In the genomic region with DNA sequence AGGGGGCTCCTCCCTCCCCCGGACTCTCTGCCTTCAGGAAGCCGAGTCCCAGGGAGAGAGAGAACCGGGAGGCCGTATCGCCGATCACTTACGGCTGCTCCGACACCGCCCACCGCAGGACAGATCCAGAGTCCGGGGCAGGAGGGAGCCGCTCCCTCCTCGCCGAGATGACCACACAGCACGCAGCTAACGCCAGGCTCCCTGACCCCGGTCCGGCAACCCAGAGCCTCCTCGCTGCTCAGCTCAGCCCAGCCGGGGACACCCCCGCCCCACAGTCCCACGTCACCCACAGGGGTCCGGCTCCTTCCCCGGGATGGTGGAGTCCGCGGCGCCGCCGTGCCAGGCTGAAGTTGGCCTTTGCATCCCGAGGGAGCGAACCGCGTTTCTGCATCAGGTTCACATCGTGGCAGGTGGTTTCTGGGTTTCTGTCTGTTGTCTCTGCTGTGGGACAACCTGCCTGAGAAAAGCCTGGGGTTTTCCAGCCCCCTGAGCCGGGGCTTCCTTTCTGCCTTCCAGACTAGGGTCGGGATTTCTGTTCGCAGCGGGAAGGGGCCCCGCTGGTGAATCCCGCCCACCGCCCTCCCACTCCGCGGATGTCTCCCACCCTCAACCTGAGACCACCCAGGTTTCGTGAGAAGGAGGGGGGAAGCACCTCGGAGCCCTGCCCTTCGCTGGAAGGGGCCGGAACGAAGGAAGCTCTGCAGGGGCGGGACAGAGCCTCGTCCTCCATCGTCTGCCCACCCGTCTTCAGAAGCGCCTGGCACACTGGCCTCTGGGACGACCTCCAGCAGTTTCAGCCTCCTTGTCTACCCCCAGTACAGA, we compare ENCODE assay signal across 17 cellular contexts.
DNase-seq lines count a peak whose midpoint lies in the region; ATAC-seq and TF ChIP-seq lines count a peak whose summit lies in the region.
"Had no signal": no experiment of that assay in that cellular context is flagged by ENCODE, and none has a peak within 500 bp of the region (broad histone marks: within the 10 kb centered on the region; RNA-seq: fewer than 3 reads in every experiment).

No MANE protein-coding gene starts in this region.

- no peak overlapping the region for H3K27ac ChIP-seq in A673 (ENCODE audit: low read depth, low read length, poor library complexity, severe bottlenecking)
- H3K27ac ChIP-seq in coronary artery = no peak overlapping the region
- H3K27ac ChIP-seq in neural progenitor cell = no peak overlapping the region
- H3K27ac ChIP-seq: cardiac muscle cell, heart left ventricle, pancreas, RWPE1 had no signal

- CTCF ChIA-PET in A673 (lab: Charles Lee) = no interaction called here

- no peak overlapping the region for H3K9ac ChIP-seq in neural progenitor cell

- no peak overlapping the region for H2AFZ ChIP-seq in neural progenitor cell (replicated peaks)

- H3F3A ChIP-seq in neural progenitor cell (ENCODE audit: low read depth) = no peaks in the 10 kb centered on the region

- H3K36me3 Mint-ChIP-seq in neural progenitor cell = no peaks in the 10 kb centered on the region

- H3K4me3 Mint-ChIP-seq in neural progenitor cell = peak overlapping the region; percentile 70
- H3K4me3 Mint-ChIP-seq: T-helper 2 cell treated with Interferon-gamma antibody and Interleukin-4, amounts not matched to agents 5 μg/mL and 100 μg/mL, for 36 hours had no signal

- no peak for DNase-seq in A673 (ENCODE audit: low spot score)
- peak; percentile 63 for DNase-seq in GM10266 (ENCODE audit: extremely low spot score)
- no peak for DNase-seq in coronary artery (ENCODE audit: low spot score)
- peak; percentile 56 for DNase-seq in neural progenitor cell (ENCODE audit: low spot score)
- no peak for DNase-seq in RKO (ENCODE audit: low spot score)
- DNase-seq in stimulated activated CD4-positive, alpha-beta T cell treated with anti-CD3 and anti-CD28 coated beads, Interleukin-2, amount 100 ng/mL, for 48 hours = no peak
- no peak for DNase-seq in medulla oblongata (ENCODE audit: extremely low spot score)
- DNase-seq: activated CD4-positive, alpha-beta T cell treated with anti-CD3 and anti-CD28 coated beads, Interleukin-2, amount 50 U/mL, for 48 hours; activated effector memory CD4-positive, alpha-beta T cell treated with Interleukin-2 at 50 U/mL for 16 hours; left ventricle myocardium superior; NCI-H510A treated with DMSO at 0.1 percent for 48 hours had no signal

- no peaks in the 10 kb centered on the region for H3K9me3 ChIP-seq in A673 (ENCODE audit: low read depth, low read length, poor library complexity, severe bottlenecking)
- no peaks in the 10 kb centered on the region for H3K9me3 ChIP-seq in neural progenitor cell (ENCODE audit: low read depth)
- H3K9me3 ChIP-seq: pancreas had no signal

- POLR2A ChIA-PET in A673 (lab: Charles Lee; ENCODE audit: low non-redundant PET) = no interaction called here

- peaks cover 10% of the 10 kb centered on the region for H3K4me1 ChIP-seq in A673 (ENCODE audit: insufficient read depth, low read length, poor library complexity, severe bottlenecking)
- H3K4me1 ChIP-seq in neural progenitor cell = peaks cover 8% of the 10 kb centered on the region
- H3K4me1 ChIP-seq: pancreas had no signal

- peaks cover 3% of the 10 kb centered on the region for H3K9me3 Mint-ChIP-seq in neural progenitor cell
- H3K9me3 Mint-ChIP-seq: T-helper 2 cell treated with Interferon-gamma antibody and Interleukin-4, amounts not matched to agents 5 μg/mL and 100 μg/mL, for 36 hours had no signal

- H3K27me3 Mint-ChIP-seq in neural progenitor cell (ENCODE audit: insufficient read depth, low read depth) = peaks cover 62% of the 10 kb centered on the region

- H3K4me3 ChIP-seq in A673 (ENCODE audit: low read depth, low read length, poor library complexity, severe bottlenecking) (peak overlapping the region; percentile 25), coronary artery (peak overlapping the region; percentile 64), neural progenitor cell (peak overlapping the region; percentile 31)
- H3K4me3 ChIP-seq: cardiac muscle cell, pancreas had no signal

- intact Hi-C loops in A673 (cut with micrococcal nuclease; ENCODE audit: unreplicated experiment) = no loop called here

- H3K4me1 Mint-ChIP-seq in neural progenitor cell = peaks cover 16% of the 10 kb centered on the region

- TF ChIP-seq CTCF in A673 (conservative IDR thresholded peaks at IDR 0.05; ENCODE audit: low read depth, low read length) (no peak), GM10266 (IDR thresholded peaks at IDR 0.05; ENCODE audit: control insufficient read depth, insufficient read depth, low read depth, missing control alignments) (no peak), coronary artery (IDR thresholded peaks at IDR 0.05) (no peak), neural progenitor cell (IDR thresholded peaks at IDR 0.05) (no peak)

- no peaks in the 10 kb centered on the region for H3K79me2 ChIP-seq in neural progenitor cell (ENCODE audit: low read depth)

- no peaks in the 10 kb centered on the region for H4K20me1 ChIP-seq in neural progenitor cell (ENCODE audit: low read depth)

- H3K36me3 ChIP-seq in A673 (ENCODE audit: insufficient read depth, low read length, poor library complexity, severe bottlenecking) (no peaks in the 10 kb centered on the region), neural progenitor cell (no peaks in the 10 kb centered on the region)
- H3K36me3 ChIP-seq: cardiac muscle cell, heart left ventricle, pancreas had no signal

- peaks cover 23% of the 10 kb centered on the region for H3K27me3 ChIP-seq in A673 (replicated peaks; ENCODE audit: insufficient read depth, low read depth, low read length, poor library complexity)
- H3K27me3 ChIP-seq in neural progenitor cell = peaks cover 100% of the 10 kb centered on the region

- peak overlapping the region; percentile 70 for H3K4me2 ChIP-seq in neural progenitor cell

- no TSS peak for BruUV-seq in A673 (replicated peaks; lab: Mats Ljungman, UMichigan)

- no peak for ATAC-seq in activated CD4-positive, CD25-positive, alpha-beta regulatory T cell treated with anti-CD3 and anti-CD28 coated beads, Interleukin-2, amount 50 U/mL, for 24 hours
- ATAC-seq: heart left ventricle, left ventricle myocardium superior had no signal

- H3K27ac Mint-ChIP-seq in neural progenitor cell = no peak overlapping the region
- H3K27ac Mint-ChIP-seq: T-helper 2 cell treated with Interferon-gamma antibody and Interleukin-4, amounts not matched to agents 5 μg/mL and 100 μg/mL, for 36 hours had no signal

Comparison
In these comparisons a context has a peak if more than half of its experiments do, and no peak if none do; other contexts are left out.
1. DNase-seq: peak in GM10266 (single experiment) and neural progenitor cell (single experiment); none in A673 (single experiment), coronary artery (single experiment), RKO (single experiment), stimulated activated CD4-positive, alpha-beta T cell treated with anti-CD3 and anti-CD28 coated beads, Interleukin-2, amount 100 ng/mL, for 48 hours (0 of 2) and medulla oblongata (single experiment).
2. Peak in every context shown above with its lines, with median percentiles within 50 percentile points of each other: H3K4me3 ChIP-seq.